ENCODE assay signal across 1 cellular context in the genomic region with DNA sequence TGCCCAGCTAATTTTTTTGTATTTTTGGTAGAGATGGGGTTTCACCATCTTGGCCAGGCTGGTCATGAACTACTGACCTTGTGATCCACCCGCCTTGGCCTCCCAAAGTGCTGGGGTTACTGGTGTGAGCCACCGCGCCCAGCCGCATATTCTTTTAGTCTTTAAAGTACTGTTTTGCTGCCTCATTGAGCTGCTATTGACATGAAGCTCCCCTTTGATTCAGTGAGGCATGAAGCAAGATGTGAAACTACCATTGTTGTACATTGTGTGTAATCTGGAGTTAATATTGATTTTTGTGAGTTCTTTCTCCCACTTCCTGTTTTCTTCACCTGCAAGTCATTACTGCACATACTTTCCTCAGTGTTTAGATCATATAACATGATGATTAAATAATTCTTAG.
TF ChIP-seq lines count a peak whose summit lies in the region.

No MANE protein-coding gene starts in this region.

TF ChIP-seq in GM12878, 131 proteins besides CTCF, POLR2A, EP300 and RAD21 (continued from another document and continues in another):
- TF ChIP-seq, protein P1, sequence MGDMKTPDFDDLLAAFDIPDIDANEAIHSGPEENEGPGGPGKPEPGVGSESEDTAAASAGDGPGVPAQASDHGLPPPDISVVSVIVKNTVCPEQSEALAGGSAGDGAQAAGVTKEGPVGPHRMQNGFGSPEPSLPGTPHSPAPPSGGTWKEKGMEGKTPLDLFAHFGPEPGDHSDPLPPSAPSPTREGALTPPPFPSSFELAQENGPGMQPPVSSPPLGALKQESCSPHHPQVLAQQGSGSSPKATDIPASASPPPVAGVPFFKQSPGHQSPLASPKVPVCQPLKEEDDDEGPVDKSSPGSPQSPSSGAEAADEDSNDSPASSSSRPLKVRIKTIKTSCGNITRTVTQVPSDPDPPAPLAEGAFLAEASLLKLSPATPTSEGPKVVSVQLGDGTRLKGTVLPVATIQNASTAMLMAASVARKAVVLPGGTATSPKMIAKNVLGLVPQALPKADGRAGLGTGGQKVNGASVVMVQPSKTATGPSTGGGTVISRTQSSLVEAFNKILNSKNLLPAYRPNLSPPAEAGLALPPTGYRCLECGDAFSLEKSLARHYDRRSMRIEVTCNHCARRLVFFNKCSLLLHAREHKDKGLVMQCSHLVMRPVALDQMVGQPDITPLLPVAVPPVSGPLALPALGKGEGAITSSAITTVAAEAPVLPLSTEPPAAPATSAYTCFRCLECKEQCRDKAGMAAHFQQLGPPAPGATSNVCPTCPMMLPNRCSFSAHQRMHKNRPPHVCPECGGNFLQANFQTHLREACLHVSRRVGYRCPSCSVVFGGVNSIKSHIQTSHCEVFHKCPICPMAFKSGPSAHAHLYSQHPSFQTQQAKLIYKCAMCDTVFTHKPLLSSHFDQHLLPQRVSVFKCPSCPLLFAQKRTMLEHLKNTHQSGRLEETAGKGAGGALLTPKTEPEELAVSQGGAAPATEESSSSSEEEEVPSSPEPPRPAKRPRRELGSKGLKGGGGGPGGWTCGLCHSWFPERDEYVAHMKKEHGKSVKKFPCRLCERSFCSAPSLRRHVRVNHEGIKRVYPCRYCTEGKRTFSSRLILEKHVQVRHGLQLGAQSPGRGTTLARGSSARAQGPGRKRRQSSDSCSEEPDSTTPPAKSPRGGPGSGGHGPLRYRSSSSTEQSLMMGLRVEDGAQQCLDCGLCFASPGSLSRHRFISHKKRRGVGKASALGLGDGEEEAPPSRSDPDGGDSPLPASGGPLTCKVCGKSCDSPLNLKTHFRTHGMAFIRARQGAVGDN (IDR thresholded peaks at IDR 0.05), result no peak
- TF ChIP-seq SREBF1 (IDR thresholded peaks at IDR 0.05; ENCODE audit: low read length) (no peak), IKZF1 (conservative IDR thresholded peaks at IDR 0.05) (no peak), CUX1 (IDR thresholded peaks at IDR 0.05; ENCODE audit: insufficient replicate concordance, low read depth, low read length) (no peak), GATAD2B (conservative IDR thresholded peaks at IDR 0.05; ENCODE audit: low read depth) (no peak), RUNX3 (IDR thresholded peaks at IDR 0.05; ENCODE audit: low read length) (peak; percentile 36), TCF7 (IDR thresholded peaks at IDR 0.05; ENCODE audit: borderline replicate concordance) (no peak), POLR2AphosphoS2 (IDR thresholded peaks at IDR 0.05; ENCODE audit: low read depth, low read length) (no peak), ATF7 (IDR thresholded peaks at IDR 0.05; ENCODE audit: low read depth) (peak; percentile 66), CBX3 (IDR thresholded peaks at IDR 0.05; ENCODE audit: borderline replicate concordance, low read depth) (no peak), DPF2 (IDR thresholded peaks at IDR 0.05) (peak; percentile 90), PAX5 (IDR thresholded peaks at IDR 0.05; ENCODE audit: borderline replicate concordance, low read depth, low read length) (peak; percentile 83; the same call in 1 of the 2 replicates), IRF5 (IDR thresholded peaks at IDR 0.05; ENCODE audit: borderline replicate concordance) (no peak), BCL11A (IDR thresholded peaks at IDR 0.05; ENCODE audit: low read depth, low read length) (peak; percentile 52; the same call in 1 of the 2 replicates), TARDBP (IDR thresholded peaks at IDR 0.05; ENCODE audit: borderline replicate concordance) (no peak), IRF4 (IDR thresholded peaks at IDR 0.05; ENCODE audit: low read depth, low read length) (peak; percentile 81; the same call in 1 of the 2 replicates), ZNF384 (IDR thresholded peaks at IDR 0.05; ENCODE audit: borderline replicate concordance, low read depth, low read length) (no peak), BRCA1 (IDR thresholded peaks at IDR 0.05; ENCODE audit: low read depth, low read length) (no peak), YY1 (IDR thresholded peaks at IDR 0.05; ENCODE audit: low read depth, low read length) (0 out of 2 replicates have a peak, but pooled peaks have one; percentile 19), POU2F2 (IDR thresholded peaks at IDR 0.05; ENCODE audit: borderline replicate concordance, low read depth, low read length) (peak; percentile 24; the same call in 1 of the 3 replicates), SMAD1 (IDR thresholded peaks at IDR 0.05; ENCODE audit: low read depth, partially characterized antibody) (no peak), ZBTB11 (CRISPR knock-in tag; IDR thresholded peaks at IDR 0.05) (no peak), MAX (IDR thresholded peaks at IDR 0.05; ENCODE audit: low read depth, low read length) (no peak), PRDM15 (CRISPR knock-in tag; IDR thresholded peaks at IDR 0.05) (no peak), POLR2AphosphoS5 (IDR thresholded peaks at IDR 0.05; ENCODE audit: low read length) (no peak), NR2C1 (IDR thresholded peaks at IDR 0.05) (no peak), KLF5 (IDR thresholded peaks at IDR 0.05; ENCODE audit: partially characterized antibody) (no peak), ESRRA (IDR thresholded peaks at IDR 0.05; ENCODE audit: low read length) (no peak), SUZ12 (IDR thresholded peaks at IDR 0.05; ENCODE audit: unreplicated experiment) (no peak), WRNIP1 (IDR thresholded peaks at IDR 0.05; ENCODE audit: borderline replicate concordance, low read depth, low read length) (no peak), TCF12 (IDR thresholded peaks at IDR 0.05; ENCODE audit: low read depth, low read length) (no peak; the same call in 1 of the 2 replicates), JUNB (IDR thresholded peaks at IDR 0.05) (peak; percentile 50), ASH2L (IDR thresholded peaks at IDR 0.05; ENCODE audit: borderline replicate concordance, low read depth) (no peak), ZNF24 (IDR thresholded peaks at IDR 0.05) (peak; percentile 58; the same call in 1 of the 2 replicates), SMAD5 (IDR thresholded peaks at IDR 0.05; ENCODE audit: low read depth) (no peak), BMI1 (IDR thresholded peaks at IDR 0.05; ENCODE audit: borderline replicate concordance) (peak; percentile 58), NR2F1 (conservative IDR thresholded peaks at IDR 0.05) (peak; percentile 96), STAT3 (IDR thresholded peaks at IDR 0.05; ENCODE audit: low read depth, low read length) (no peak), MEF2A (IDR thresholded peaks at IDR 0.05; ENCODE audit: insufficient read depth, low read depth, low read length) (no peak)
- TF ChIP-seq, protein P2, sequence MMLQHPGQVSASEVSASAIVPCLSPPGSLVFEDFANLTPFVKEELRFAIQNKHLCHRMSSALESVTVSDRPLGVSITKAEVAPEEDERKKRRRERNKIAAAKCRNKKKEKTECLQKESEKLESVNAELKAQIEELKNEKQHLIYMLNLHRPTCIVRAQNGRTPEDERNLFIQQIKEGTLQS (IDR thresholded peaks at IDR 0.05; ENCODE audit: borderline replicate concordance, extremely low read depth, low read depth, low read length), result no peak
- TF ChIP-seq, protein P3, sequence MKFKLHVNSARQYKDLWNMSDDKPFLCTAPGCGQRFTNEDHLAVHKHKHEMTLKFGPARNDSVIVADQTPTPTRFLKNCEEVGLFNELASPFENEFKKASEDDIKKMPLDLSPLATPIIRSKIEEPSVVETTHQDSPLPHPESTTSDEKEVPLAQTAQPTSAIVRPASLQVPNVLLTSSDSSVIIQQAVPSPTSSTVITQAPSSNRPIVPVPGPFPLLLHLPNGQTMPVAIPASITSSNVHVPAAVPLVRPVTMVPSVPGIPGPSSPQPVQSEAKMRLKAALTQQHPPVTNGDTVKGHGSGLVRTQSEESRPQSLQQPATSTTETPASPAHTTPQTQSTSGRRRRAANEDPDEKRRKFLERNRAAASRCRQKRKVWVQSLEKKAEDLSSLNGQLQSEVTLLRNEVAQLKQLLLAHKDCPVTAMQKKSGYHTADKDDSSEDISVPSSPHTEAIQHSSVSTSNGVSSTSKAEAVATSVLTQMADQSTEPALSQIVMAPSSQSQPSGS (IDR thresholded peaks at IDR 0.05; ENCODE audit: low read length), result peak; percentile 42; the same call in 1 of the 2 replicates
